ENCODE assay signal across 20 cellular contexts in the genomic region with DNA sequence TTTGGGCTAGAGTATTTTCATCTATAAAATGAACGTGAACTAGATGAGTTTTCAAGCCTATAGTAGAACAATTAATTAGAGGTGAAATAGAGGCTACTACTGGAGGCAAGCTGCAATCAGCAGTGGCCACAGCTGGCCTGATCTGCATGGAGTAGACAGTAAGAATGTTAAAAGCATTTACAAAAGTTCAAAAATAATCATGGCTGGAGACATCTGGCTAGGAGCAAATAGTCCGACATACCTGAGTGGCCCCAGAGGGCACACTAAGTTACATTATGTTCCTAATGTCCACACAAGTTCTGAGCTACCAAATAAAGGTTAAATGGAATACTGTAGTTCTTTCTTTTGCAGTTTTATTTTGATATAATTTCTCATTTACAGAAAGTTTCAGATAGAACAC.
"Had no signal": no experiment of that assay in that cellular context is flagged by ENCODE, and none has a peak within 500 bp of the region (broad histone marks: within the 10 kb centered on the region; RNA-seq: fewer than 3 reads in every experiment).

No MANE protein-coding gene starts in this region.

- H3K9me3 Mint-ChIP-seq: activated CD4-positive, alpha-beta T cell treated with anti-CD3 and anti-CD28 coated beads, Interleukin-2, amount 10 ng/mL, durations not matched to agents 24 days and 14 days; activated T-cell treated with anti-CD3 and anti-CD28 coated beads, Interleukin-2, amount 50 U/mL, for 72 hours; memory B cell; naive thymus-derived CD8-positive, alpha-beta T cell had no signal

- H3K36me3 ChIP-seq: left ventricle myocardium inferior, neutrophil, thyroid gland had no signal

- H3K4me3 ChIP-seq: body of pancreas, coronary artery, left ventricle myocardium inferior, thyroid gland had no signal

- H3K27me3 ChIP-seq: body of pancreas, neutrophil, thyroid gland had no signal

- ATAC-seq: activated CD8-positive, alpha-beta T cell treated with anti-CD3 and anti-CD28 coated beads, Interleukin-2, amount 10 ng/mL, durations not matched to agents 7 days and 5 days; activated T-cell treated with anti-CD3 and anti-CD28 coated beads, Interleukin-2, amount 50 U/mL, for 72 hours; body of pancreas; naive thymus-derived CD8-positive, alpha-beta T cell; right cardiac atrium had no signal

- H3K9me3 ChIP-seq: body of pancreas, left ventricle myocardium inferior, neutrophil, thyroid gland had no signal

- H3K27me3 Mint-ChIP-seq: activated CD4-positive, alpha-beta T cell treated with anti-CD3 and anti-CD28 coated beads, Interleukin-2, amount 10 ng/mL, durations not matched to agents 24 days and 14 days; activated naive CD8-positive, alpha-beta T cell; memory B cell had no signal

- DNase-seq: activated CD4-positive, alpha-beta T cell treated with anti-CD3 and anti-CD28 coated beads, Interleukin-2, amount 10 ng/mL, durations not matched to agents 24 days and 14 days; activated CD4-positive, CD25-positive, alpha-beta regulatory T cell; activated CD8-positive, alpha-beta memory T cell treated with anti-CD3 and anti-CD28 coated beads, Interleukin-2, amount 50 U/mL, for 4 hours; activated CD8-positive, alpha-beta T cell treated with anti-CD3 and anti-CD28 coated beads, Interleukin-2, amount 10 ng/mL, durations not matched to agents 7 days and 5 days; activated gamma-delta T cell treated with Interleukin-2 at 50 U/mL for 16 hours; activated T-cell treated with anti-CD3 and anti-CD28 coated beads, Interleukin-2, amount 50 U/mL, for 72 hours; amygdala; body of pancreas; central memory CD4-positive, alpha-beta T cell; effector CD8-positive, alpha-beta T cell; foreskin fibroblast; left ventricle myocardium inferior; naive thymus-derived CD8-positive, alpha-beta T cell; right cardiac atrium; stimulated activated CD4-positive, alpha-beta T cell treated with anti-CD3 and anti-CD28 coated beads, Interleukin-2, amount 100 ng/mL, for 24 hours had no signal

- H3K4me3 Mint-ChIP-seq: activated CD4-positive, alpha-beta T cell treated with anti-CD3 and anti-CD28 coated beads, Interleukin-2, amount 10 ng/mL, durations not matched to agents 24 days and 14 days; activated CD8-positive, alpha-beta T cell treated with anti-CD3 and anti-CD28 coated beads, Interleukin-2, amount 10 ng/mL, durations not matched to agents 7 days and 5 days; activated naive CD8-positive, alpha-beta T cell; activated T-cell treated with anti-CD3 and anti-CD28 coated beads, Interleukin-2, amount 50 U/mL, for 72 hours; memory B cell; naive thymus-derived CD8-positive, alpha-beta T cell had no signal

- H3K36me3 Mint-ChIP-seq: memory B cell; naive thymus-derived CD8-positive, alpha-beta T cell had no signal

- H3K27ac Mint-ChIP-seq: activated CD4-positive, alpha-beta T cell treated with anti-CD3 and anti-CD28 coated beads, Interleukin-2, amount 10 ng/mL, durations not matched to agents 24 days and 14 days; activated CD8-positive, alpha-beta T cell treated with anti-CD3 and anti-CD28 coated beads, Interleukin-2, amount 10 ng/mL, durations not matched to agents 7 days and 5 days; activated naive CD8-positive, alpha-beta T cell; activated T-cell treated with anti-CD3 and anti-CD28 coated beads, Interleukin-2, amount 50 U/mL, for 72 hours; memory B cell; naive thymus-derived CD8-positive, alpha-beta T cell had no signal

- H3K27ac ChIP-seq: body of pancreas, coronary artery, left ventricle myocardium inferior, neutrophil, thyroid gland had no signal
